Comparison of ENCODE assay signal across 17 cellular contexts in genomic region chr6:145483191-145483996, GRCh38.
DNase-seq lines count a peak whose midpoint lies in the region; ATAC-seq and TF ChIP-seq lines count a peak whose summit lies in the region.
"Had no signal": no experiment of that assay in that cellular context is flagged by ENCODE, and none has a peak within 500 bp of the region (broad histone marks: within the 10 kb centered on the region; RNA-seq: fewer than 3 reads in every experiment).

No MANE protein-coding gene starts in this region.

- H3F3A ChIP-seq in MM.1S (ENCODE audit: insufficient read depth, low read length), result no peaks in the 10 kb centered on the region

- in situ Hi-C loops in mammary epithelial cell (cut with MboI; ENCODE audit: low sequenced_read_pairs in 2 of 2), result no loop called here

- H3K9me2 ChIP-seq in MM.1S (replicated peaks; ENCODE audit: insufficient read depth, low read length), result no peaks in the 10 kb centered on the region

- H3K36me3 Mint-ChIP-seq in stimulated activated memory B cell treated with anti-CD40 and anti-IgM and Interleukin-4, amounts not matched to agents 10 μg/mL and 1 μg/mL and 100 μg/mL, for 72 hours, result no peaks in the 10 kb centered on the region
- no peaks in the 10 kb centered on the region for H3K36me3 Mint-ChIP-seq in activated T-cell treated with anti-CD3 and anti-CD28 coated beads, Interleukin-2, amount 50 U/mL, for 72 hours (ENCODE audit: insufficient read depth in 2 of 2)

- no peak for TF ChIP-seq CTCF in MM.1S (IDR thresholded peaks at IDR 0.05; ENCODE audit: low read length)
- no peak for TF ChIP-seq CTCF in mammary epithelial cell (conservative IDR thresholded peaks at IDR 0.05 in 1 of 2, IDR thresholded peaks at IDR 0.05 in 1 of 2; ENCODE audit: extremely low read depth in 1 of 2, insufficient read depth in 1 of 2, low read depth in 1 of 2, low read length in 2 of 2)

- no peaks in the 10 kb centered on the region for H3K4me1 Mint-ChIP-seq in stimulated activated memory B cell treated with anti-CD40 and anti-IgM and Interleukin-4, amounts not matched to agents 10 μg/mL and 1 μg/mL and 100 μg/mL, for 72 hours
- H3K4me1 Mint-ChIP-seq in activated T-cell treated with anti-CD3 and anti-CD28 coated beads, Interleukin-2, amount 50 U/mL, for 72 hours (ENCODE audit: low read depth), result no peaks in the 10 kb centered on the region
- H3K4me1 Mint-ChIP-seq: activated T-helper 17 cell treated with anti-CD3 and anti-CD28 coated beads, Interleukin-2, amount 50 U/mL, for 72 hours had no signal

- H2AFZ ChIP-seq in MM.1S (ENCODE audit: low read length), result no peak overlapping the region
- peak overlapping the region; percentile 49 for H2AFZ ChIP-seq in mammary epithelial cell (ENCODE audit: low read depth, low read length)

- no peaks in the 10 kb centered on the region for H3K9me3 ChIP-seq in MM.1S (replicated peaks; ENCODE audit: insufficient read depth, low read length)
- no peaks in the 10 kb centered on the region for H3K9me3 ChIP-seq in mammary epithelial cell (replicated peaks; ENCODE audit: insufficient read depth, low read length)
- H3K9me3 ChIP-seq: neutrophil, SJSA1 had no signal

- 0% methylated on average over 1 of the region's 1 CpG for WGBS in mammary epithelial cell (ENCODE audit: low coverage, missing lambda C conversion rate)

- no peaks in the 10 kb centered on the region for H3K36me3 ChIP-seq in MM.1S (replicated peaks; ENCODE audit: insufficient read depth, low read length)
- no peaks in the 10 kb centered on the region for H3K36me3 ChIP-seq in mammary epithelial cell (ENCODE audit: insufficient read depth, low read length)
- H3K36me3 ChIP-seq: neutrophil, SJSA1 had no signal

- peaks cover 15% of the 10 kb centered on the region for H3K9me3 Mint-ChIP-seq in stimulated activated memory B cell treated with anti-CD40 and anti-IgM and Interleukin-4, amounts not matched to agents 10 μg/mL and 1 μg/mL and 100 μg/mL, for 72 hours
- peaks cover 5 to 8% of the 10 kb centered on the region in 2 donors for H3K9me3 Mint-ChIP-seq in activated T-cell treated with anti-CD3 and anti-CD28 coated beads, Interleukin-2, amount 50 U/mL, for 72 hours

- intact Hi-C loops in mammary epithelial cell (cut with micrococcal nuclease), result no loop called here
- intact Hi-C loops in left colon (cut with DNase I, micrococcal nuclease), result no loop called here

- H3K79me2 ChIP-seq in MM.1S (ENCODE audit: low read length), result no peaks in the 10 kb centered on the region
- no peaks in the 10 kb centered on the region for H3K79me2 ChIP-seq in mammary epithelial cell (ENCODE audit: insufficient read depth, low read length)

- no peak overlapping the region for H3K4me2 ChIP-seq in MM.1S (ENCODE audit: low read depth, low read length)
- peak overlapping the region; percentile 79 for H3K4me2 ChIP-seq in mammary epithelial cell (ENCODE audit: insufficient read depth, low read depth, low read length)
- H3K4me2 ChIP-seq: KMS-11 had no signal

- dilution Hi-C loops in mammary epithelial cell (cut with HindIII; ENCODE audit: low sequenced_read_pairs), result no loop called here

- H3K4me1 ChIP-seq in MM.1S (ENCODE audit: low read length) (no peaks in the 10 kb centered on the region), mammary epithelial cell (ENCODE audit: insufficient read depth, low read length) (peaks cover 18% of the 10 kb centered on the region)

- H3K27me3 ChIP-seq in MM.1S (replicated peaks; ENCODE audit: insufficient read depth, low read length) (no peaks in the 10 kb centered on the region), mammary epithelial cell (ENCODE audit: insufficient read depth, low read length) (no peaks in the 10 kb centered on the region)
- H3K27me3 ChIP-seq: neutrophil, SJSA1 had no signal

- TSS peak; percentile 48 for BruUV-seq in mammary epithelial cell (replicated peaks; lab: Mats Ljungman, UMichigan)

- no peak overlapping the region for H3K9ac ChIP-seq in MM.1S (ENCODE audit: low read length)
- H3K9ac ChIP-seq in mammary epithelial cell (ENCODE audit: insufficient read depth, low read length), result no peak overlapping the region
- H3K9ac ChIP-seq: KMS-11 had no signal

- H3K4me3 ChIP-seq in MM.1S (ENCODE audit: low read length) (no peak overlapping the region), mammary epithelial cell (replicated peaks in 1 of 3; ENCODE audit: insufficient read depth in 1 of 3, low read depth in 2 of 3, low read length in 3 of 3) (peak overlapping the region in 2 of 3 experiments; percentile 0 to 14)
- H3K4me3 ChIP-seq: SJSA1, skin epidermis had no signal

- H3K27ac ChIP-seq in MM.1S (ENCODE audit: low read length), result peak overlapping the region; percentile 18; the same call in 1 of the 2 replicates
- peak overlapping the region; percentile 70 for H3K27ac ChIP-seq in mammary epithelial cell (ENCODE audit: insufficient read depth, low read depth, low read length)
- H3K27ac ChIP-seq: KMS-11, neutrophil, SJSA1, skin epidermis had no signal

- H4K20me1 ChIP-seq in MM.1S (ENCODE audit: insufficient read depth, low read length) (no peaks in the 10 kb centered on the region), mammary epithelial cell (ENCODE audit: insufficient read depth, low read length) (no peaks in the 10 kb centered on the region)

- H3K27ac Mint-ChIP-seq in stimulated activated memory B cell treated with anti-CD40 and anti-IgM and Interleukin-4, amounts not matched to agents 10 μg/mL and 1 μg/mL and 100 μg/mL, for 72 hours, result no peak overlapping the region
- H3K27ac Mint-ChIP-seq in activated T-cell treated with anti-CD3 and anti-CD28 coated beads, Interleukin-2, amount 50 U/mL, for 72 hours, result no peak overlapping the region
- H3K27ac Mint-ChIP-seq: activated CD8-positive, alpha-beta T cell treated with anti-CD3 and anti-CD28 coated beads for 36 hours; activated T-helper 17 cell treated with anti-CD3 and anti-CD28 coated beads, Interleukin-2, amount 50 U/mL, for 72 hours had no signal

- H3K4me3 Mint-ChIP-seq in stimulated activated memory B cell treated with anti-CD40 and anti-IgM and Interleukin-4, amounts not matched to agents 10 μg/mL and 1 μg/mL and 100 μg/mL, for 72 hours, result no peak overlapping the region
- no peak overlapping the region for H3K4me3 Mint-ChIP-seq in activated T-cell treated with anti-CD3 and anti-CD28 coated beads, Interleukin-2, amount 50 U/mL, for 72 hours
- H3K4me3 Mint-ChIP-seq: activated CD8-positive, alpha-beta T cell treated with anti-CD3 and anti-CD28 coated beads for 36 hours; activated T-helper 17 cell treated with anti-CD3 and anti-CD28 coated beads, Interleukin-2, amount 50 U/mL, for 72 hours had no signal

- DNase-seq in DMS153 (lab: John Stamatoyannopoulos, UW), result peak; percentile 42
- DNase-seq in MM.1S, result no peak
- peak; percentile 86 for DNase-seq in mammary epithelial cell
- DNase-seq in kidney tubule cell (ENCODE audit: low spot score), result peak; percentile 92
- DNase-seq in SIG-M5 (lab: John Stamatoyannopoulos, UW), result no peak
- DNase-seq in left colon, result no peak
- no peak for DNase-seq in activated T-cell treated with anti-CD3 and anti-CD28 coated beads, Interleukin-2, amount 50 U/mL, for 72 hours
- DNase-seq: activated CD8-positive, alpha-beta T cell treated with anti-CD3 and anti-CD28 coated beads for 36 hours; NCI-H146; NCI-H510A treated with DMSO at 0.1 percent for 48 hours; stimulated activated naive CD8-positive, alpha-beta T cell treated with anti-CD3 and anti-CD28 coated beads, Interleukin-15, Interleukin-2, amounts not matched to agents 100 U/mL and 50 U/mL, for 24 hours had no signal

- no peaks in the 10 kb centered on the region for H3K27me3 Mint-ChIP-seq in stimulated activated memory B cell treated with anti-CD40 and anti-IgM and Interleukin-4, amounts not matched to agents 10 μg/mL and 1 μg/mL and 100 μg/mL, for 72 hours
- H3K27me3 Mint-ChIP-seq in activated T-cell treated with anti-CD3 and anti-CD28 coated beads, Interleukin-2, amount 50 U/mL, for 72 hours (ENCODE audit: low read depth), result no peaks in the 10 kb centered on the region
- H3K27me3 Mint-ChIP-seq: activated CD8-positive, alpha-beta T cell treated with anti-CD3 and anti-CD28 coated beads for 36 hours had no signal

- CTCF ChIA-PET in mammary epithelial cell (lab: Charles Lee; ENCODE audit: low non-redundant PET), result no interaction called here

- no peak for ATAC-seq in left colon
- no peak for ATAC-seq in stimulated activated memory B cell treated with anti-CD40 and anti-IgM and Interleukin-4, amounts not matched to agents 10 μg/mL and 1 μg/mL and 100 μg/mL, for 72 hours
- ATAC-seq in activated T-cell treated with anti-CD3 and anti-CD28 coated beads, Interleukin-2, amount 50 U/mL, for 72 hours (replicated peaks in 1 of 2), result no peak
- ATAC-seq: activated CD8-positive, alpha-beta T cell treated with anti-CD3 and anti-CD28 coated beads for 36 hours; activated T-helper 17 cell treated with anti-CD3 and anti-CD28 coated beads, Interleukin-2, amount 50 U/mL, for 72 hours; stimulated activated naive CD8-positive, alpha-beta T cell treated with anti-CD3 and anti-CD28 coated beads, Interleukin-15, Interleukin-2, amounts not matched to agents 100 U/mL and 50 U/mL, for 24 hours had no signal

Comparison
In these comparisons a context has a peak if more than half of its experiments do, and no peak if none do; other contexts are left out.
1. DNase-seq: peak in DMS153 (single experiment), mammary epithelial cell (single experiment) and kidney tubule cell (single experiment); none in MM.1S (single experiment), SIG-M5 (single experiment), left colon (0 of 2) and activated T-cell treated with anti-CD3 and anti-CD28 coated beads, Interleukin-2, amount 50 U/mL, for 72 hours (0 of 2).